In the genomic region with DNA sequence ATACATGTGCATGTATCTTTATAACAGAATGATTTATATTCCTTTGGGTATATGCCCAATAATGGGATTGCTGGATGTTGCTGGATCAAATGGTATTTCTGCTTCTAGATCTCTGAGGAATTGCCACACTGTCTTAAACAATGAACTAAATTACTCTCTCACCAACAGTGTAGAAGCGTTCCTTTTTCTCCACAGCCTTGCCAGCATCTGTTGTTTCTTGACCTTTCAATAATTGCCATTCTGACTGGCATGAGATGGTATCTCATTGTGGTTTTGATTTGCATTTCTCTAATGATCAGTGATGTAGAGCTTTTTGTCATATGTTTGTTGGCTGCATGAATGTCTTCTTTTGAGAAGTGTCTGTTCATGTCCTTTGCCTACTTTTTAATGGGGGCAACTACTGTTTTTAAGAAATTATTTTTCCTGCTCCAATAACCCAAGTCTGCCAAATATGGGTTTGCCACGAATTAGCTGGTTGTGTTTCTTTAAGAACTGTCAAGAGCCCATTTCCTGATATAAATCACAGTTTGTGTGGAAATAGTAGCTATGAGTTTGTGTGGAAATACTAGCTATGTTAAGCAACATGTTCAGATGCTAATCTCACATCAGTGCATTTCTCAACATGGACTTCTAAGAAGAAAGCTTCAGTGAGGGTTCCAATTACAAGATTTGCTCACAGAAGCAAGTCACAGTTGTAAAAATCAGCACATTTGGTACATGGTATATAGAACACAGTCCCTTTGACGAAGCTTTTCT, we compare ENCODE assay signal across 12 cellular contexts.
DNase-seq lines count a peak whose midpoint lies in the region; ATAC-seq, FAIRE-seq and TF ChIP-seq lines count a peak whose summit lies in the region.
"Had no signal": no experiment of that assay in that cellular context is flagged by ENCODE, and none has a peak within 500 bp of the region (broad histone marks: within the 10 kb centered on the region; RNA-seq: fewer than 3 reads in every experiment).

No MANE protein-coding gene starts in this region.

- no peaks in the 10 kb centered on the region for H3K36me3 ChIP-seq in upper lobe of right lung

- DNase-seq in left cardiac atrium (no peak), Right ventricle myocardium inferior (ENCODE audit: missing footprints) (no peak), SK-MEL-5 (ENCODE audit: low read depth, low spot score) (peak; percentile 46), foreskin keratinocyte (peak; percentile 31 to 60), upper lobe of right lung (no peak), AG08396 (ENCODE audit: low spot score) (no peak), GM19239 (ENCODE audit: insufficient read length, low spot score) (no peak)
- DNase-seq: CD8-positive, alpha-beta memory T cell; NCI-H1930; small intestine had no signal

- H3K4me3 ChIP-seq in upper lobe of right lung = no peak overlapping the region

- peaks cover 3% of the 10 kb centered on the region for H3K4me1 ChIP-seq in foreskin keratinocyte
- peaks cover 9% of the 10 kb centered on the region for H3K4me1 ChIP-seq in upper lobe of right lung

- intact Hi-C loops in left cardiac atrium (cut with DNase I) = no loop called here
- intact Hi-C loops in Right ventricle myocardium inferior (cut with DNase I) = no loop called here
- intact Hi-C loops in upper lobe of right lung (cut with DNase I) = no loop called here

- H3K27me3 ChIP-seq in foreskin keratinocyte = no peaks in the 10 kb centered on the region
- no peaks in the 10 kb centered on the region for H3K27me3 ChIP-seq in upper lobe of right lung

- no peak for FAIRE-seq in GM19239 (lab: Jason Lieb, UNC)
- FAIRE-seq: small intestine had no signal

- no peaks in the 10 kb centered on the region for H3K9me3 ChIP-seq in upper lobe of right lung

- TF ChIP-seq CTCF in foreskin keratinocyte (conservative IDR thresholded peaks at IDR 0.05) (no peak), upper lobe of right lung (IDR thresholded peaks at IDR 0.05) (no peak)

- in situ Hi-C loops in SK-MEL-5 (cut with HindIII; ENCODE audit: low pct_unique_long_range_greater_than_20kb, low sequenced_read_pairs) = no loop called here

- ATAC-seq in left cardiac atrium (peak; percentile 65 to 70), Right ventricle myocardium inferior (no peak), foreskin keratinocyte (no peak), upper lobe of right lung (peak; percentile 79), GM21576 (IDR thresholded peaks at IDR 0.05; ENCODE audit: unreplicated experiment) (no peak)

- H3K27ac ChIP-seq in foreskin keratinocyte (no peak overlapping the region), upper lobe of right lung (no peak overlapping the region)
- H3K27ac ChIP-seq: VCaP had no signal

Comparison
In these comparisons a context has a peak if more than half of its experiments do, and no peak if none do; other contexts are left out.
1. ATAC-seq: peak in left cardiac atrium (2 of 2) and upper lobe of right lung (single experiment); none in Right ventricle myocardium inferior (single experiment), foreskin keratinocyte (single experiment) and GM21576 (single experiment).
2. DNase-seq: peak in SK-MEL-5 (single experiment) and foreskin keratinocyte (2 of 2); none in left cardiac atrium (single experiment), Right ventricle myocardium inferior (single experiment), upper lobe of right lung (single experiment), AG08396 (single experiment) and GM19239 (single experiment).